ENCODE assay signal across 30 cellular contexts in genomic region chr17:72677108-72677507, GRCh38.
"Had no signal": no experiment of that assay in that cellular context is flagged by ENCODE, and none has a peak within 500 bp of the region (broad histone marks: within the 10 kb centered on the region; RNA-seq: fewer than 3 reads in every experiment).

No MANE protein-coding gene starts in this region.

- H3K4me3 Mint-ChIP-seq: activated CD4-positive, alpha-beta memory T cell treated with anti-CD3 and anti-CD28 coated beads for 36 hours; activated CD4-positive, alpha-beta T cell treated with anti-CD3 and anti-CD28 coated beads, Interleukin-2, amount 10 ng/mL, durations not matched to agents 7 days and 5 days; activated naive CD4-positive, alpha-beta T cell treated with anti-CD3 and anti-CD28 coated beads for 36 hours; activated naive CD8-positive, alpha-beta T cell; activated T-cell treated with anti-CD3 and anti-CD28 coated beads, Interleukin-2, amount 50 U/mL, for 4 hours; T-cell had no signal

- H3K4me1 Mint-ChIP-seq: activated CD4-positive, alpha-beta T cell treated with anti-CD3 and anti-CD28 coated beads, Interleukin-2, amount 10 ng/mL, durations not matched to agents 7 days and 5 days; T-cell had no signal

- H3K27me3 ChIP-seq: brain microvascular endothelial cell, cardiac muscle cell had no signal

- H3K4me3 ChIP-seq: cardiac muscle cell, K562, PC-9, SK-N-MC had no signal

- H3K4me2 ChIP-seq: PC-9 had no signal

- ATAC-seq: activated T-cell treated with anti-CD3 and anti-CD28 coated beads, Interleukin-2, amount 50 U/mL, for 4 hours; K562; T-cell had no signal

- H3K36me3 ChIP-seq: brain microvascular endothelial cell, cardiac muscle cell had no signal

- H3K27me3 Mint-ChIP-seq: activated CD4-positive, alpha-beta memory T cell treated with anti-CD3 and anti-CD28 coated beads for 36 hours; activated CD4-positive, alpha-beta T cell treated with anti-CD3 and anti-CD28 coated beads, Interleukin-2, amount 10 ng/mL, durations not matched to agents 7 days and 5 days; activated naive CD8-positive, alpha-beta T cell; T-cell had no signal

- H3K27ac Mint-ChIP-seq: activated CD4-positive, alpha-beta memory T cell treated with anti-CD3 and anti-CD28 coated beads for 36 hours; activated CD4-positive, alpha-beta T cell treated with anti-CD3 and anti-CD28 coated beads, Interleukin-2, amount 10 ng/mL, durations not matched to agents 7 days and 5 days; activated naive CD4-positive, alpha-beta T cell treated with anti-CD3 and anti-CD28 coated beads for 36 hours; activated naive CD8-positive, alpha-beta T cell; T-cell had no signal

- FAIRE-seq: astrocyte, K562 had no signal

- H3K27ac ChIP-seq: cardiac muscle cell, PC-9, SK-N-MC, VCaP had no signal

- H2AFZ ChIP-seq: PC-9 had no signal

- H3K9me3 Mint-ChIP-seq: activated CD4-positive, alpha-beta memory T cell treated with anti-CD3 and anti-CD28 coated beads for 36 hours; activated CD4-positive, alpha-beta T cell treated with anti-CD3 and anti-CD28 coated beads, Interleukin-2, amount 10 ng/mL, durations not matched to agents 7 days and 5 days had no signal

- DNase-seq: activated CD4-positive, alpha-beta memory T cell treated with anti-CD3 and anti-CD28 coated beads for 36 hours; activated CD4-positive, alpha-beta T cell treated with anti-CD3 and anti-CD28 coated beads, Interleukin-2, amount 10 ng/mL, durations not matched to agents 7 days and 5 days; activated CD4-positive, CD25-positive, alpha-beta regulatory T cell; activated CD8-positive, alpha-beta memory T cell treated with anti-CD3 and anti-CD28 coated beads for 24 hours; activated effector memory CD4-positive, alpha-beta T cell treated with anti-CD3 and anti-CD28 coated beads, Interleukin-2, amount 50 U/mL, for 16 hours; activated naive CD4-positive, alpha-beta T cell treated with anti-CD3 and anti-CD28 coated beads for 36 hours; activated T-cell treated with anti-CD3 and anti-CD28 coated beads, Interleukin-2, amount 50 U/mL, for 4 hours; amygdala; brain microvascular endothelial cell; Karpas-422; MM.1S; NCI-H1105; NCI-H1436 treated with DMSO at 0.1 percent for 48 hours; NCI-H187 treated with DMSO at 0.1 percent for 48 hours; NCI-H2107; NCI-H2171 treated with DMSO at 0.1 percent for 48 hours; NCI-H226; NCI-H510A; NCI-H526 treated with DMSO at 0.1 percent for 48 hours; NCI-H82; PC-9; T-cell; T-helper 2 cell; T1000 had no signal
